In genomic region chr3:69803871-69804270, GRCh38 we compare ENCODE assay signal across 20 cellular contexts.
A peak's percentile ranks its signal among the peaks of the same experiment; 100 is the strongest.
DNase-seq lines count a peak whose midpoint lies in the region; ATAC-seq, FAIRE-seq and TF ChIP-seq lines count a peak whose summit lies in the region.
"Had no signal": no experiment of that assay in that cellular context is flagged by ENCODE, and none has a peak within 500 bp of the region (broad histone marks: within the 10 kb centered on the region; RNA-seq: fewer than 3 reads in every experiment).

No MANE protein-coding gene starts in this region.

- no peaks in the 10 kb centered on the region for H3K27me3 ChIP-seq in BLaER1 treated with 17β-estradiol and CSF1 and Interleukin-3, amounts not matched to agents 10 nM and 100 nM
- H3K27me3 ChIP-seq in IMR-90 (ENCODE audit: control insufficient read depth, insufficient read depth, low read length) (no peaks in the 10 kb centered on the region), endothelial cell of umbilical vein (ENCODE audit: control insufficient read depth in 2 of 2, insufficient read depth in 2 of 2, low read length in 2 of 2) (no peaks in the 10 kb centered on the region), mesenchymal stem cell (ENCODE audit: control insufficient read depth in 1 of 2, insufficient read depth in 1 of 2, low read length in 2 of 2) (no peaks in the 10 kb centered on the region)
- H3K27me3 ChIP-seq: BE2C had no signal

- no CpG with 5 or more reads among the region's 3 CpGs for WGBS in IMR-90 (ENCODE audit: extremely low coverage in 2 of 2, insufficient read length in 1 of 2), 2 experiments
- WGBS in mesenchymal stem cell, result 88% methylated on average over 3 of the region's 3 CpGs

- ATAC-seq in IMR-90 (ENCODE audit: low read depth) (peak; percentile 19; the same call in 1 of the 2 replicates), GM18858 (IDR thresholded peaks at IDR 0.05; ENCODE audit: unreplicated experiment) (no peak)
- no peak for ATAC-seq in activated T-cell treated with anti-CD3 and anti-CD28 coated beads, Interleukin-2, amount 50 U/mL, for 4 hours

- H3K14ac ChIP-seq in IMR-90 (replicated peaks; ENCODE audit: low read depth, low read length) (no peak overlapping the region; the same call in 1 of the 2 replicates), mesenchymal stem cell (ENCODE audit: low read length in 2 of 2) (no peak overlapping the region)

- peak overlapping the region; percentile 46 to 79 (median 56); a peak in 21 of 22 replicates for H3K4me2 ChIP-seq in BLaER1 treated with 17β-estradiol and CSF1 and Interleukin-3, amounts not matched to agents 10 nM and 100 nM
- peak overlapping the region; percentile 46 for H3K4me2 ChIP-seq in IMR-90 (ENCODE audit: low read depth, low read length)
- H3K4me2 ChIP-seq in endothelial cell of umbilical vein (ENCODE audit: insufficient read depth, low read length), result peak overlapping the region; percentile 31
- H3K4me2 ChIP-seq in mesenchymal stem cell (ENCODE audit: low read length, poor library complexity, severe bottlenecking), result no peak overlapping the region

- no peaks in the 10 kb centered on the region for H3K4me1 Mint-ChIP-seq in activated T-cell treated with anti-CD3 and anti-CD28 coated beads, Interleukin-2, amount 50 U/mL, for 4 hours (ENCODE audit: low read depth)
- H3K4me1 Mint-ChIP-seq: CD4-positive, alpha-beta memory T cell had no signal

- peak overlapping the region; percentile 50; the same call in 1 of the 2 replicates for H2BK20ac ChIP-seq in IMR-90 (ENCODE audit: low read depth, low read length)

- peak overlapping the region in 1 of 2 experiments; percentile 72 for H2BK12ac ChIP-seq in mesenchymal stem cell (ENCODE audit: low read length in 2 of 2)

- dilution Hi-C loops in IMR-90 (cut with HindIII; ENCODE audit: low sequenced_read_pairs, unreplicated experiment), result no loop called here
- dilution Hi-C loops in endothelial cell of umbilical vein (cut with MboI; ENCODE audit: extremely low pct_ligation_motif_present, low sequenced_read_pairs), result no loop called here

- no peak overlapping the region for H2AFZ ChIP-seq in IMR-90 (replicated peaks; ENCODE audit: low read length, poor library complexity)
- peak overlapping the region; percentile 53 for H2AFZ ChIP-seq in endothelial cell of umbilical vein (ENCODE audit: low read depth, low read length)
- no peak overlapping the region for H2AFZ ChIP-seq in mesenchymal stem cell (ENCODE audit: low read depth, low read length)

- H2AK9ac ChIP-seq in IMR-90 (replicated peaks; ENCODE audit: low read depth, low read length, poor library complexity), result no peak overlapping the region

- BruUV-seq in IMR-90 (replicated peaks; lab: Mats Ljungman, UMichigan), result no TSS peak
- BruUV-seq in endothelial cell of umbilical vein (replicated peaks; lab: Mats Ljungman, UMichigan), result no TSS peak

- peak overlapping the region; percentile 0; the same call in 1 of the 3 replicates for H2BK15ac ChIP-seq in IMR-90 (ENCODE audit: low read depth, low read length)
- no peak overlapping the region for H2BK15ac ChIP-seq in mesenchymal stem cell (ENCODE audit: low read depth, poor library complexity, severe bottlenecking)

- H4K20me1 ChIP-seq in BLaER1 treated with 17β-estradiol and CSF1 and Interleukin-3, amounts not matched to agents 10 nM and 100 nM, result peaks cover 0 to 98% (median 0%) of the 10 kb centered on the region in 11 experiments; a peak in 5 of 22 replicates
- H4K20me1 ChIP-seq in IMR-90 (ENCODE audit: insufficient read depth, low read length) (no peaks in the 10 kb centered on the region; the same call in 1 of the 2 replicates), endothelial cell of umbilical vein (replicated peaks; ENCODE audit: control insufficient read depth, extremely low read depth, insufficient read depth, low read length) (no peaks in the 10 kb centered on the region)

- no peak overlapping the region; a peak in 1 of 22 replicates for H3K27ac ChIP-seq in BLaER1 treated with 17β-estradiol and CSF1 and Interleukin-3, amounts not matched to agents 10 nM and 100 nM
- H3K27ac ChIP-seq in IMR-90 (ENCODE audit: insufficient read depth, low read length) (peak overlapping the region; percentile 61; the same call in 1 of the 2 replicates), endothelial cell of umbilical vein (ENCODE audit: insufficient read depth, low read depth, low read length) (no peak overlapping the region), mesenchymal stem cell (ENCODE audit: low read length, poor library complexity, severe bottlenecking) (no peak overlapping the region)
- H3K27ac ChIP-seq: HL-60 had no signal

- peak; percentile 37 for DNase-seq in IMR-90
- peak; percentile 32 for DNase-seq in endothelial cell of umbilical vein (ENCODE audit: low read depth, low spot score)
- DNase-seq in mesenchymal stem cell, result peak; percentile 40
- DNase-seq in activated T-cell treated with anti-CD3 and anti-CD28 coated beads, Interleukin-2, amount 50 U/mL, for 4 hours, result no peak
- DNase-seq in NCI-H128 (lab: John Stamatoyannopoulos, UW; ENCODE audit: unreplicated experiment), result no peak
- DNase-seq: BE2C; Calu3; CD4-positive, alpha-beta memory T cell; GF-D8; GOT3; NCI-H1105; NCI-H1694 treated with DMSO at 0.1 percent for 48 hours; NCI-H510A; NCI-H748 treated with DMSO at 0.1 percent for 48 hours; NK-92 treated with Interleukin-12 subunit alpha and Interleukin-12 subunit beta, amount 100 ng/mL, for 24 hours; SHP77 had no signal

- H3K23ac ChIP-seq in IMR-90 (ENCODE audit: low read depth, low read length) (peak overlapping the region; percentile 23; the same call in 1 of the 2 replicates), mesenchymal stem cell (ENCODE audit: low read length in 2 of 2) (no peak overlapping the region)

- CTCF ChIA-PET in IMR-90 (lab: Yijun Ruan, JAX) (no interaction called here), endothelial cell of umbilical vein (lab: Charles Lee) (no interaction called here)

- no peak for TF ChIP-seq RAD21 in IMR-90 (IDR thresholded peaks at IDR 0.05; ENCODE audit: low read length)

- H3K4me3 Mint-ChIP-seq in activated T-cell treated with anti-CD3 and anti-CD28 coated beads, Interleukin-2, amount 50 U/mL, for 4 hours, result no peak overlapping the region
- H3K4me3 Mint-ChIP-seq: CD4-positive, alpha-beta memory T cell had no signal

- in situ Hi-C loops in IMR-90 (cut with MboI; ENCODE audit: low sequenced_read_pairs), result loop anchor here (10.0 kb wide), 1 partner anchor 141 kb away; no protein-coding TSS in a partner anchor

- no peaks in the 10 kb centered on the region for H3K27me3 Mint-ChIP-seq in activated T-cell treated with anti-CD3 and anti-CD28 coated beads, Interleukin-2, amount 50 U/mL, for 4 hours (ENCODE audit: low read depth)
- H3K27me3 Mint-ChIP-seq: CD4-positive, alpha-beta memory T cell had no signal

- H3K9ac ChIP-seq in BLaER1 treated with 17β-estradiol and CSF1 and Interleukin-3, amounts not matched to agents 10 nM and 100 nM, result peak overlapping the region in 1 of 11 experiments; percentile 24; a peak in 1 of 22 replicates
- peak overlapping the region; percentile 54; the same call in 1 of the 2 replicates for H3K9ac ChIP-seq in IMR-90 (ENCODE audit: low read depth, low read length)
- H3K9ac ChIP-seq in endothelial cell of umbilical vein (replicated peaks; ENCODE audit: extremely low read depth, insufficient read depth, low read length), result peak overlapping the region; percentile 6
- H3K9ac ChIP-seq in mesenchymal stem cell (ENCODE audit: low read length), result no peak overlapping the region

- peaks cover 21 to 53% (median 23%) of the 10 kb centered on the region in 10 experiments for H3K4me1 ChIP-seq in BLaER1 treated with 17β-estradiol and CSF1 and Interleukin-3, amounts not matched to agents 10 nM and 100 nM
- peaks cover 14% of the 10 kb centered on the region for H3K4me1 ChIP-seq in IMR-90 (ENCODE audit: control insufficient read depth, insufficient read depth, low read length)
- peaks cover 49% of the 10 kb centered on the region for H3K4me1 ChIP-seq in endothelial cell of umbilical vein (ENCODE audit: control insufficient read depth, extremely low read depth, insufficient read depth, low read length)
- no peaks in the 10 kb centered on the region for H3K4me1 ChIP-seq in mesenchymal stem cell (ENCODE audit: control insufficient read depth, insufficient read depth, low read depth, low read length)

- H3K79me2 ChIP-seq in endothelial cell of umbilical vein (ENCODE audit: control insufficient read depth, insufficient read depth, low read length), result no peaks in the 10 kb centered on the region

- H3K18ac ChIP-seq in IMR-90 (ENCODE audit: low read depth, low read length) (peak overlapping the region; percentile 61; the same call in 1 of the 2 replicates), mesenchymal stem cell (ENCODE audit: low read depth in 1 of 2, low read length in 2 of 2) (no peak overlapping the region)

- TF ChIP-seq CTCF in IMR-90 (conservative IDR thresholded peaks at IDR 0.05; ENCODE audit: low read depth, low read length), result no peak
- TF ChIP-seq CTCF in endothelial cell of umbilical vein (IDR thresholded peaks at IDR 0.05; ENCODE audit: extremely low read depth in 1 of 2, insufficient read depth in 1 of 2, low read depth in 1 of 2, low read length in 2 of 2), result no peak

- intact Hi-C loops in IMR-90 (cut with micrococcal nuclease), result loop anchor here (5.0 kb wide), 1 partner anchor 637 kb away; no protein-coding TSS in a partner anchor
- intact Hi-C loops in endothelial cell of umbilical vein (cut with micrococcal nuclease), result no loop called here

- no peaks in the 10 kb centered on the region for H3K9me3 Mint-ChIP-seq in activated T-cell treated with anti-CD3 and anti-CD28 coated beads, Interleukin-2, amount 50 U/mL, for 4 hours
- H3K9me3 Mint-ChIP-seq: CD4-positive, alpha-beta memory T cell had no signal

- H3K4me3 ChIP-seq in BLaER1 treated with 17β-estradiol and CSF1 and Interleukin-3, amounts not matched to agents 10 nM and 100 nM, result no peak overlapping the region
- H3K4me3 ChIP-seq in IMR-90 (ENCODE audit: insufficient read depth, low read depth, low read length) (no peak overlapping the region), endothelial cell of umbilical vein (replicated peaks in 1 of 3; ENCODE audit: insufficient read depth in 1 of 3, low read depth in 1 of 3, low read length in 3 of 3) (no peak overlapping the region), mesenchymal stem cell (ENCODE audit: insufficient read depth in 1 of 2, low read depth in 1 of 2, low read length in 2 of 2) (no peak overlapping the region)

- peak overlapping the region; percentile 68 for H2AK5ac ChIP-seq in IMR-90 (ENCODE audit: low read depth, low read length)
- no peak overlapping the region for H2AK5ac ChIP-seq in mesenchymal stem cell (ENCODE audit: low read length, severe bottlenecking)

- peak overlapping the region in 1 of 2 experiments; percentile 58; a peak in 3 of 4 replicates for H4K8ac ChIP-seq in IMR-90 (ENCODE audit: low read depth in 2 of 2, low read length in 2 of 2)
- no peak overlapping the region for H4K8ac ChIP-seq in mesenchymal stem cell (ENCODE audit: low read length)

- FAIRE-seq in endothelial cell of umbilical vein (lab: Jason Lieb, UNC), result no peak
- FAIRE-seq: A204.1 had no signal

- no peaks in the 10 kb centered on the region for H3K36me3 Mint-ChIP-seq in activated T-cell treated with anti-CD3 and anti-CD28 coated beads, Interleukin-2, amount 50 U/mL, for 4 hours (ENCODE audit: insufficient read depth)
- H3K36me3 Mint-ChIP-seq: CD4-positive, alpha-beta memory T cell had no signal

- H4K91ac ChIP-seq in IMR-90 (ENCODE audit: insufficient read depth, low read depth, low read length) (peak overlapping the region; percentile 75), mesenchymal stem cell (ENCODE audit: low read length) (no peak overlapping the region)

- H4K5ac ChIP-seq in IMR-90 (ENCODE audit: low read depth, low read length), result peak overlapping the region; percentile 45; the same call in 1 of the 2 replicates

- peaks cover 0 to 7% (median 0%) of the 10 kb centered on the region in 11 experiments; a peak in 3 of 22 replicates for H3K9me3 ChIP-seq in BLaER1 treated with 17β-estradiol and CSF1 and Interleukin-3, amounts not matched to agents 10 nM and 100 nM (replicated peaks in 1 of 11)
- H3K9me3 ChIP-seq in IMR-90 (ENCODE audit: control insufficient read depth, insufficient read depth, low read length), result no peaks in the 10 kb centered on the region
- H3K9me3 ChIP-seq in endothelial cell of umbilical vein (replicated peaks; ENCODE audit: control insufficient read depth, insufficient read depth, low read length), result no peaks in the 10 kb centered on the region
- no peaks in the 10 kb centered on the region for H3K9me3 ChIP-seq in mesenchymal stem cell (ENCODE audit: control insufficient read depth, low read length)
- H3K9me3 ChIP-seq: BE2C had no signal

- 0 out of 2 replicates have a peak overlapping the region, but pooled peaks have one; percentile 13 for H3K56ac ChIP-seq in IMR-90 (ENCODE audit: extremely low read depth, insufficient read depth, low read length)

- H3K79me1 ChIP-seq in IMR-90 (ENCODE audit: low read depth in 1 of 2, low read length in 2 of 2) (peaks cover 25 to 27% of the 10 kb centered on the region in 2 experiments), mesenchymal stem cell (replicated peaks; ENCODE audit: low read length, poor library complexity, severe bottlenecking) (peaks cover 14% of the 10 kb centered on the region)

- H3K9me1 ChIP-seq in IMR-90 (ENCODE audit: insufficient read depth, low read length), result peaks cover 6% of the 10 kb centered on the region; the same call in 1 of the 2 replicates
- no peaks in the 10 kb centered on the region for H3K9me1 ChIP-seq in endothelial cell of umbilical vein (replicated peaks; ENCODE audit: control insufficient read depth, extremely low read depth, insufficient read depth, low read length)

- TF ChIP-seq POLR2A in IMR-90 (IDR thresholded peaks at IDR 0.05; ENCODE audit: low read depth, low read length) (no peak), endothelial cell of umbilical vein (IDR thresholded peaks at IDR 0.05; ENCODE audit: low read depth, low read length) (no peak)

- H3K36me3 ChIP-seq in BLaER1 treated with 17β-estradiol and CSF1 and Interleukin-3, amounts not matched to agents 10 nM and 100 nM, result peaks cover 0 to 16% (median 0%) of the 10 kb centered on the region in 11 experiments; a peak in 1 of 22 replicates
- H3K36me3 ChIP-seq in IMR-90 (ENCODE audit: control insufficient read depth, insufficient read depth, low read length), result no peaks in the 10 kb centered on the region
- no peaks in the 10 kb centered on the region for H3K36me3 ChIP-seq in endothelial cell of umbilical vein (ENCODE audit: control insufficient read depth in 2 of 2, extremely low read depth in 1 of 2, insufficient read depth in 2 of 2, low read length in 2 of 2)
- H3K36me3 ChIP-seq in mesenchymal stem cell (ENCODE audit: control insufficient read depth in 1 of 2, insufficient read depth in 2 of 2, low read depth in 1 of 2, low read length in 2 of 2), result no peaks in the 10 kb centered on the region
- H3K36me3 ChIP-seq: BE2C had no signal

- POLR2A ChIA-PET in IMR-90 (lab: Charles Lee; ENCODE audit: unreplicated experiment) (no interaction called here), endothelial cell of umbilical vein (lab: Charles Lee) (no interaction called here)

- H3K4ac ChIP-seq in IMR-90 (ENCODE audit: low read depth, low read length) (peak overlapping the region; percentile 76), mesenchymal stem cell (ENCODE audit: low read depth in 1 of 2, low read length in 2 of 2) (no peak overlapping the region)

- peak overlapping the region; percentile 28 for H2BK120ac ChIP-seq in IMR-90 (ENCODE audit: low read depth, low read length)
- no peak overlapping the region for H2BK120ac ChIP-seq in mesenchymal stem cell (ENCODE audit: low read depth, low read length)

- H2BK5ac ChIP-seq in IMR-90 (ENCODE audit: low read depth, low read length, poor library complexity, severe bottlenecking) (peak overlapping the region; percentile 74), mesenchymal stem cell (ENCODE audit: low read depth, low read length, poor library complexity, severe bottlenecking) (no peak overlapping the region)

Comparison
In these comparisons a context has a peak if more than half of its experiments do, and no peak if none do; other contexts are left out.
1. DNase-seq: peak in IMR-90 (single experiment), endothelial cell of umbilical vein (single experiment) and mesenchymal stem cell (single experiment); none in activated T-cell treated with anti-CD3 and anti-CD28 coated beads, Interleukin-2, amount 50 U/mL, for 4 hours (single experiment) and NCI-H128 (single experiment).